In the genomic region with DNA sequence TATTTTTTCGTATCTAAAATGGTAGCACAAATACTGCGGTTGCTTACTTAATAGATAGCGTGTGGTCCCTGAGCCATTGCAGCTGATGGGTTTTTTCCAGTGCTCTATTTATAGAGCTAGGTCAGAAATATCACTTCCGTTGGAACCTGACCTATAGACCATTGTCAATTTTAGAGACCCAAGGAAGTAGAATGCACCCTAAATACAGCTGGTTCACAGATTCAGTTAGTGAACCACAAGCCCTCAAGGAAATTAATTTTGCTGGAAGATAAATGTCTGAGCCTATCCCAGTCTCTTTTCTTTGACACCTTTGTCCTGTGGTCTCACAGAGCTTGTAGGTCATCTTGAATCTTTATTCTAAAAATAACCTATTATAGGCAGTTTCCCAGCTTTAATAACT, we compare ENCODE assay signal across 10 cellular contexts.
DNase-seq lines count a peak whose midpoint lies in the region; ATAC-seq and TF ChIP-seq lines count a peak whose summit lies in the region.
"Had no signal": no experiment of that assay in that cellular context is flagged by ENCODE, and none has a peak within 500 bp of the region (broad histone marks: within the 10 kb centered on the region; RNA-seq: fewer than 3 reads in every experiment).

No MANE protein-coding gene starts in this region.

- H2AFZ ChIP-seq in hepatocyte = no peak overlapping the region

- intact Hi-C loops in esophagus muscularis mucosa (cut with DNase I) = no loop called here

- no peaks in the 10 kb centered on the region for H4K20me1 ChIP-seq in hepatocyte (ENCODE audit: insufficient read depth, poor library complexity, severe bottlenecking)

- DNase-seq in hepatocyte (ENCODE audit: low spot score) (no peak), esophagus muscularis mucosa (ENCODE audit: extremely low spot score) (no peak), anterior cingulate cortex (lab: John Stamatoyannopoulos, UW) (no peak), HFFc6 (no peak)
- no peak for DNase-seq in stimulated activated CD4-positive, alpha-beta T cell treated with anti-CD3 and anti-CD28 coated beads, Interleukin-2, amount 100 ng/mL, for 24 hours
- DNase-seq: NCI-H146; stimulated activated CD4-positive, alpha-beta T cell treated with anti-CD3 and anti-CD28 coated beads, Interleukin-15, amount 100 ng/mL, for 24 hours had no signal

- H3K4me3 ChIP-seq in hepatocyte = no peak overlapping the region
- no peak overlapping the region for H3K4me3 ChIP-seq in esophagus muscularis mucosa

- H3K27ac ChIP-seq in hepatocyte = peak overlapping the region; percentile 41
- H3K27ac ChIP-seq in esophagus muscularis mucosa (replicated peaks in 1 of 4) = no peak overlapping the region

- no peak for TF ChIP-seq POLR2A in esophagus muscularis mucosa (IDR thresholded peaks at IDR 0.05; ENCODE audit: low read depth)

- no peaks in the 10 kb centered on the region for H3K9me2 ChIP-seq in hepatocyte (replicated peaks; ENCODE audit: insufficient read depth)

- no peak for TF ChIP-seq CTCF in hepatocyte (IDR thresholded peaks at IDR 0.05; ENCODE audit: poor library complexity)
- TF ChIP-seq CTCF in esophagus muscularis mucosa (IDR thresholded peaks at IDR 0.05) = no peak
- no peak for TF ChIP-seq CTCF in HFFc6 (IDR thresholded peaks at IDR 0.05)

- H3K27ac Mint-ChIP-seq in HFFc6 = no peak overlapping the region

- H3K4me1 ChIP-seq in hepatocyte (ENCODE audit: insufficient read depth) (peaks cover 39% of the 10 kb centered on the region), esophagus muscularis mucosa (peaks cover 39 to 79% (median 71%) of the 10 kb centered on the region in 4 donors)

- TF ChIP-seq EP300 in esophagus muscularis mucosa (IDR thresholded peaks at IDR 0.05) = no peak

- no peaks in the 10 kb centered on the region for H3K9me3 Mint-ChIP-seq in HFFc6

- H3K36me3 ChIP-seq in hepatocyte (replicated peaks; ENCODE audit: insufficient read depth, low read depth) = no peaks in the 10 kb centered on the region
- no peaks in the 10 kb centered on the region for H3K36me3 ChIP-seq in esophagus muscularis mucosa

- H3K27me3 ChIP-seq in hepatocyte = no peaks in the 10 kb centered on the region
- H3K27me3 ChIP-seq in esophagus muscularis mucosa = no peaks in the 10 kb centered on the region

- no peaks in the 10 kb centered on the region for H3K9me3 ChIP-seq in hepatocyte (ENCODE audit: low read depth)
- no peaks in the 10 kb centered on the region for H3K9me3 ChIP-seq in esophagus muscularis mucosa

- peaks cover 82% of the 10 kb centered on the region for H3K4me1 Mint-ChIP-seq in HFFc6 (ENCODE audit: low read depth)

- no peaks in the 10 kb centered on the region for H3K36me3 Mint-ChIP-seq in HFFc6 (ENCODE audit: low read depth)

- H3K4me3 Mint-ChIP-seq in HFFc6 = no peak overlapping the region

- 88% methylated on average over 4 of the region's 4 CpGs for WGBS in hepatocyte (ENCODE audit: low lambda C conversion rate, missing lambda C conversion rate)
- 64% methylated on average over 4 of the region's 4 CpGs for WGBS in esophagus muscularis mucosa

- peak; percentile 87 for ATAC-seq in GM18517 (IDR thresholded peaks at IDR 0.05; ENCODE audit: unreplicated experiment)
- ATAC-seq in GM21576 (IDR thresholded peaks at IDR 0.05; ENCODE audit: unreplicated experiment) = peak; percentile 80
- peak; percentile 52 for ATAC-seq in HG03457 (IDR thresholded peaks at IDR 0.05; ENCODE audit: unreplicated experiment)

- H3K4me2 ChIP-seq in hepatocyte = no peak overlapping the region

- no peaks in the 10 kb centered on the region for H3K27me3 Mint-ChIP-seq in HFFc6 (ENCODE audit: insufficient read depth)

- H3K79me2 ChIP-seq in hepatocyte = no peaks in the 10 kb centered on the region
